21 cellular contexts compared by ENCODE assay signal in the genomic region with DNA sequence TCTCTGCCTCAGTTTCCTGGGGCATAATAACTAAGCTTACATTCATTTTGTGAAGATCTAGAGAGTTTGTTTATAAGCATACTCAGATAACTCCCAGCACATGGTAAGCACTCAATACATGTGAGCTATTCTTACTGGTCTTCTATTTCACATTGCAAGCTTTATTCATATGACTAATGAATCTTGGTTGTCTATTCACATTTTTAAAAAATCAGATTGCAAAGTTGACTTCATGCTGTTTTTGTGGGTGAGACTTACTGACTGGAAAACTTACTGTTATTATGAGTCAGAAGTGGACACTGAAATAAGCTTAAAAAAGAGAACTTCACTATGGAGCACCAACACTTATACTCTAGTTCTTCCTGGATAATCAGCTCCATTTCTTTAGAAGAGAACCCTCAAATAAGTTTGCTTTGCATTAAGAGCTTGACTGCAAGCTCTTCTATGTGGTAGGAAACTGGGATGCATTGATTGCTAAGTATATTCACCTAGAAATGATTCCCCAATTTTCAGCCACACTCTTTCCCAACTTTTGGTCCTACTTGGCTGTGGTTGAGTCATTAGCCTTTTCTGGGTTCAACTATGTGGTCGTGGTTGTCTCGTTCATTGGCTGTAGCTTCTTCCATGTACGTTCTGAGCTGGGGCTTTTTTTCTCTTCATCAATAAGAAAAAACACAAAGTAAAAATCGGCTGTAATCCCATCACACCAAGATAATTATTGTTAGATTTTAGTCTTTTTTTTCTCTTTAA. TPM values are rescaled to one million over a fixed set of nuclear protein-coding genes. Genes with fewer than 3 reads are reported as not detected.
DNase-seq lines count a peak whose midpoint lies in the region; ATAC-seq, FAIRE-seq and TF ChIP-seq lines count a peak whose summit lies in the region.
"Had no signal": no experiment of that assay in that cellular context is flagged by ENCODE, and none has a peak within 500 bp of the region (broad histone marks: within the 10 kb centered on the region; RNA-seq: fewer than 3 reads in every experiment).

No MANE protein-coding gene starts in this region.

- peaks cover 0 to 2% of the 10 kb centered on the region in 2 donors for H3K4me1 Mint-ChIP-seq in effector memory CD8-positive, alpha-beta T cell (ENCODE audit: low read depth in 2 of 2)

- DNase-seq in GM23248 (peak; percentile 83), RCC 7860 (ENCODE audit: low spot score) (peak; percentile 21), fibroblast of peridontal ligament (ENCODE audit: extremely low read depth) (peak; percentile 82), smooth muscle cell (lab: John Stamatoyannopoulos, UW; ENCODE audit: unreplicated experiment) (no peak), DMS114 treated with DMSO at 0.1 percent for 48 hours (lab: John Stamatoyannopoulos, UW; ENCODE audit: unreplicated experiment) (no peak), NCI-H2029 treated with DMSO at 0.1 percent for 48 hours (lab: John Stamatoyannopoulos, UW) (no peak)
- DNase-seq in effector memory CD8-positive, alpha-beta T cell, result no peak
- DNase-seq: activated CD4-positive, alpha-beta T cell treated with anti-CD3 and anti-CD28 coated beads, Interleukin-2, amount 50 U/mL, for 1 hour; activated T-cell treated with anti-CD3 and anti-CD28 coated beads, Interleukin-2, amount 50 U/mL, for 24 hours; amygdala; GDM1; midbrain; NCI-H1092; NK-92 treated with Interleukin-12 subunit alpha and Interleukin-12 subunit beta, amount 100 ng/mL, for 24 hours; pancreas; SIG-M5; thyroid gland had no signal

- no peaks in the 10 kb centered on the region for H4K20me1 ChIP-seq in GM23248 (ENCODE audit: insufficient read depth)
- H4K20me1 ChIP-seq in smooth muscle cell (ENCODE audit: low read depth), result no peaks in the 10 kb centered on the region

- H3K27me3 ChIP-seq in GM23248 (replicated peaks; ENCODE audit: insufficient read depth) (no peaks in the 10 kb centered on the region), smooth muscle cell (ENCODE audit: low read depth) (no peaks in the 10 kb centered on the region)
- H3K27me3 ChIP-seq: foreskin keratinocyte, pancreas, thyroid gland had no signal

- FAIRE-seq in RCC 7860 (lab: Jason Lieb, UNC), result peak; percentile 68
- FAIRE-seq: HTR-8/SVneo, islet of Langerhans, pancreas had no signal

- H3K4me3 ChIP-seq in GM23248, result peak overlapping the region; percentile 12; the same call in 1 of the 2 replicates
- no peak overlapping the region for H3K4me3 ChIP-seq in smooth muscle cell
- H3K4me3 ChIP-seq: pancreas, thyroid gland had no signal

- H3K79me2 ChIP-seq in GM23248 (ENCODE audit: insufficient read depth) (no peaks in the 10 kb centered on the region), smooth muscle cell (ENCODE audit: low read depth) (no peaks in the 10 kb centered on the region)

- H3F3A ChIP-seq in GM23248 (ENCODE audit: insufficient read depth) (peaks cover 22% of the 10 kb centered on the region), smooth muscle cell (ENCODE audit: low read depth) (peaks cover 3% of the 10 kb centered on the region)

- H3K4me3 Mint-ChIP-seq in effector memory CD8-positive, alpha-beta T cell, result no peak overlapping the region
- H3K4me3 Mint-ChIP-seq: activated T-cell treated with anti-CD3 and anti-CD28 coated beads, Interleukin-2, amount 50 U/mL, for 24 hours; T-helper 2 cell treated with Interferon-gamma antibody and Interleukin-4, amounts not matched to agents 5 μg/mL and 100 μg/mL, for 36 hours had no signal

- H3K9me3 ChIP-seq in GM23248 (ENCODE audit: low read depth) (no peaks in the 10 kb centered on the region), smooth muscle cell (replicated peaks; ENCODE audit: low read depth) (no peaks in the 10 kb centered on the region)
- H3K9me3 ChIP-seq: pancreas, thyroid gland had no signal

- TF ChIP-seq CTCF in smooth muscle cell (IDR thresholded peaks at IDR 0.05; ENCODE audit: borderline replicate concordance, insufficient read depth, poor library complexity, severe bottlenecking), result no peak

- no peaks in the 10 kb centered on the region for H3K9me3 Mint-ChIP-seq in effector memory CD8-positive, alpha-beta T cell
- H3K9me3 Mint-ChIP-seq: T-helper 2 cell treated with Interferon-gamma antibody and Interleukin-4, amounts not matched to agents 5 μg/mL and 100 μg/mL, for 36 hours had no signal

- in situ Hi-C loops in GM23248 (cut with MboI), result no loop called here

- H3K36me3 Mint-ChIP-seq in effector memory CD8-positive, alpha-beta T cell (ENCODE audit: insufficient read depth), result no peaks in the 10 kb centered on the region

- no peaks in the 10 kb centered on the region for H3K27me3 Mint-ChIP-seq in effector memory CD8-positive, alpha-beta T cell
- H3K27me3 Mint-ChIP-seq: activated T-cell treated with anti-CD3 and anti-CD28 coated beads, Interleukin-2, amount 50 U/mL, for 24 hours had no signal

- H3K9me2 ChIP-seq in GM23248 (ENCODE audit: insufficient read depth), result no peaks in the 10 kb centered on the region

- no peak overlapping the region for H3K27ac Mint-ChIP-seq in effector memory CD8-positive, alpha-beta T cell
- H3K27ac Mint-ChIP-seq: activated T-cell treated with anti-CD3 and anti-CD28 coated beads, Interleukin-2, amount 50 U/mL, for 24 hours; T-helper 2 cell treated with Interferon-gamma antibody and Interleukin-4, amounts not matched to agents 5 μg/mL and 100 μg/mL, for 36 hours had no signal

- peak overlapping the region; percentile 60 for H3K9ac ChIP-seq in GM23248
- no peak overlapping the region for H3K9ac ChIP-seq in smooth muscle cell (ENCODE audit: low read depth)

- no peak for ATAC-seq in effector memory CD8-positive, alpha-beta T cell (replicated peaks)
- ATAC-seq: foreskin keratinocyte, pancreas had no signal

- H3K4me1 ChIP-seq in GM23248 (ENCODE audit: insufficient read depth), result peaks cover 17% of the 10 kb centered on the region
- H3K4me1 ChIP-seq in smooth muscle cell (ENCODE audit: low read depth), result no peaks in the 10 kb centered on the region
- H3K4me1 ChIP-seq: foreskin keratinocyte, pancreas, thyroid gland had no signal

- H3K4me2 ChIP-seq in GM23248 (ENCODE audit: unreplicated experiment) (peak overlapping the region; percentile 67), smooth muscle cell (peak overlapping the region; percentile 19)

- WGBS in GM23248 (ENCODE audit: low coverage in 1 of 2, low lambda C conversion rate in 2 of 2, missing lambda C conversion rate in 2 of 2), 2 experiments, result 51 to 57% methylated on average over 4 of the region's 4 CpGs
- 83% methylated on average over 4 of the region's 4 CpGs for WGBS in smooth muscle cell (ENCODE audit: low lambda C conversion rate)

- H2AFZ ChIP-seq in GM23248 (peak overlapping the region; percentile 50), smooth muscle cell (ENCODE audit: low read depth) (peak overlapping the region; percentile 8)

- H3K27ac ChIP-seq in GM23248 (peak overlapping the region; percentile 87), smooth muscle cell (ENCODE audit: low read depth) (no peak overlapping the region)
- H3K27ac ChIP-seq: foreskin keratinocyte, pancreas, thyroid gland had no signal

- H3K36me3 ChIP-seq in GM23248 (ENCODE audit: low read depth), result no peaks in the 10 kb centered on the region
- H3K36me3 ChIP-seq in smooth muscle cell (ENCODE audit: low read depth), result no peaks in the 10 kb centered on the region
- H3K36me3 ChIP-seq: pancreas, thyroid gland had no signal

RNA-seq across cellular contexts. Expression of gene RBMS1, which starts 29.5 kb away (rescaled TPM):
- total RNA-seq in GM23248 (2014; rRNA removed; shearing (Covaris generic)), result 91.7 and 99.3 TPM in 2 replicates
- 72.3 and 87.1 TPM in 2 replicates for polyA plus RNA-seq in GM23248 (2016; fragmentation: Nextera tagmentation; extraction: Ambion mirVana)
- total RNA-seq in smooth muscle cell, result 142 and 160 TPM in 2 replicates
- polyA plus RNA-seq in smooth muscle cell, result 103 and 116 TPM in 2 replicates

Comparison
In these comparisons a context has a peak if more than half of its experiments do, and no peak if none do; other contexts are left out.
1. DNase-seq: peak in GM23248 (single experiment), RCC 7860 (single experiment) and fibroblast of peridontal ligament (single experiment); none in smooth muscle cell (single experiment), DMS114 treated with DMSO at 0.1 percent for 48 hours (single experiment), NCI-H2029 treated with DMSO at 0.1 percent for 48 hours (single experiment) and effector memory CD8-positive, alpha-beta T cell (0 of 3).